In genomic region chr6:158645064-158646022, GRCh38 we compare ENCODE assay signal across 8 cellular contexts. TPM values are rescaled to one million over a fixed set of nuclear protein-coding genes. Genes with fewer than 3 reads are reported as not detected.
DNase-seq lines count a peak whose midpoint lies in the region; ATAC-seq and TF ChIP-seq lines count a peak whose summit lies in the region.

No MANE protein-coding gene starts in this region.

- peak in 1 of 3 donors; percentile 8 for TF ChIP-seq POLR2A in spleen (IDR thresholded peaks at IDR 0.05)

- intact Hi-C loops in spleen (cut with DNase I; ENCODE audit: low total_unique reads): no loop called here

- H3K9me3 Mint-ChIP-seq in activated CD8-positive, alpha-beta T cell treated with anti-CD3 and anti-CD28 coated beads, Interleukin-2, amount 10 ng/mL, durations not matched to agents 7 days and 5 days (ENCODE audit: insufficient read depth): no peaks in the 10 kb centered on the region

- peak overlapping the region; percentile 57 for H2AFZ ChIP-seq in hepatocyte

- H3K36me3 Mint-ChIP-seq in activated CD8-positive, alpha-beta T cell treated with anti-CD3 and anti-CD28 coated beads, Interleukin-2, amount 10 ng/mL, durations not matched to agents 7 days and 5 days (ENCODE audit: low read depth): peaks cover 35% of the 10 kb centered on the region

- H3K36me3 ChIP-seq in hepatocyte (replicated peaks; ENCODE audit: insufficient read depth, low read depth) (no peaks in the 10 kb centered on the region), spleen (peaks cover 0 to 20% (median 2%) of the 10 kb centered on the region in 6 donors)

- H3K27me3 ChIP-seq in hepatocyte (no peaks in the 10 kb centered on the region), spleen (replicated peaks in 1 of 7) (no peaks in the 10 kb centered on the region)

- peaks cover 40% of the 10 kb centered on the region for H3K4me1 ChIP-seq in hepatocyte (ENCODE audit: insufficient read depth)
- peaks cover 39 to 68% (median 62%) of the 10 kb centered on the region in 6 donors for H3K4me1 ChIP-seq in spleen

- peaks cover 67% of the 10 kb centered on the region for H3K4me1 Mint-ChIP-seq in activated CD8-positive, alpha-beta T cell treated with anti-CD3 and anti-CD28 coated beads, Interleukin-2, amount 10 ng/mL, durations not matched to agents 7 days and 5 days (ENCODE audit: low read depth)

- H3K27ac Mint-ChIP-seq in activated CD8-positive, alpha-beta T cell treated with anti-CD3 and anti-CD28 coated beads, Interleukin-2, amount 10 ng/mL, durations not matched to agents 7 days and 5 days: peak overlapping the region; percentile 77

- peak overlapping the region; percentile 5 for H3K4me3 ChIP-seq in hepatocyte
- peak overlapping the region; percentile 79 to 96 (median 90) for H3K4me3 ChIP-seq in spleen

- H3K79me2 ChIP-seq in hepatocyte: peaks cover 36% of the 10 kb centered on the region

- H3K9me3 ChIP-seq in hepatocyte (ENCODE audit: low read depth) (no peaks in the 10 kb centered on the region), spleen (no peaks in the 10 kb centered on the region)

- H3K4me3 Mint-ChIP-seq in activated CD8-positive, alpha-beta T cell treated with anti-CD3 and anti-CD28 coated beads, Interleukin-2, amount 10 ng/mL, durations not matched to agents 7 days and 5 days: peak overlapping the region; percentile 79

- CTCF ChIA-PET in activated CD8-positive, alpha-beta T cell treated with anti-CD3 and anti-CD28 coated beads, Interleukin-2, amount 10 ng/mL, durations not matched to agents 7 days and 5 days (lab: Charles Lee): interaction anchor here (1.0 to 9.3 kb wide), 8 partner anchors 8 to 431 kb away, joined by 3 to 88 read pairs (median 8); no protein-coding TSS in a partner anchor

- no peaks in the 10 kb centered on the region for H3K9me2 ChIP-seq in hepatocyte (replicated peaks; ENCODE audit: insufficient read depth)

- POLR2A ChIA-PET in activated CD8-positive, alpha-beta T cell treated with anti-CD3 and anti-CD28 coated beads, Interleukin-2, amount 10 ng/mL, durations not matched to agents 7 days and 5 days (lab: Charles Lee): interaction anchor here (0.6 to 4.2 kb wide), 13 partner anchors 7 to 400 kb away, joined by 3 to 46 read pairs (median 7); partner anchors contain the start of genes TAGAP and TMEM181

- WGBS in hepatocyte (ENCODE audit: low lambda C conversion rate, missing lambda C conversion rate): 32% methylated on average over 21 of the region's 21 CpGs
- 26 to 34% (median 31%) methylated on average over 21 of the region's 21 CpGs for WGBS in spleen, 5 donors

- H3K27me3 Mint-ChIP-seq in activated CD8-positive, alpha-beta T cell treated with anti-CD3 and anti-CD28 coated beads, Interleukin-2, amount 10 ng/mL, durations not matched to agents 7 days and 5 days (ENCODE audit: low read depth): no peaks in the 10 kb centered on the region

- peak; percentile 50 for DNase-seq in activated CD8-positive, alpha-beta memory T cell treated with anti-CD3 and anti-CD28 coated beads for 24 hours
- no peak for DNase-seq in activated CD8-positive, alpha-beta memory T cell treated with anti-CD3 and anti-CD28 coated beads, Interleukin-2, amount 50 U/mL, for 4 hours
- no peak for DNase-seq in activated CD8-positive, alpha-beta T cell treated with anti-CD3 and anti-CD28 coated beads, Interleukin-2, amount 10 ng/mL, durations not matched to agents 7 days and 5 days
- DNase-seq in hepatocyte (ENCODE audit: low spot score): no peak
- DNase-seq in spleen: no peak
- DNase-seq in UCSD-AML1 (lab: John Stamatoyannopoulos, UW; ENCODE audit: unreplicated experiment): no peak

- H4K20me1 ChIP-seq in hepatocyte (ENCODE audit: insufficient read depth, poor library complexity, severe bottlenecking): peaks cover 9% of the 10 kb centered on the region

- TF ChIP-seq CTCF in hepatocyte (IDR thresholded peaks at IDR 0.05; ENCODE audit: poor library complexity): no peak
- no peak for TF ChIP-seq CTCF in spleen (IDR thresholded peaks at IDR 0.05 in 8 of 11, conservative IDR thresholded peaks at IDR 0.05 in 3 of 11)

- peak overlapping the region; percentile 98 for H3K27ac ChIP-seq in hepatocyte
- peak overlapping the region; percentile 95 to 100 (median 99) for H3K27ac ChIP-seq in spleen

- ATAC-seq in activated CD8-positive, alpha-beta T cell treated with anti-CD3 and anti-CD28 coated beads, Interleukin-2, amount 10 ng/mL, durations not matched to agents 7 days and 5 days: no peak
- ATAC-seq in HG02885 (IDR thresholded peaks at IDR 0.05; ENCODE audit: poor library complexity, unreplicated experiment) (no peak), GM19463 (IDR thresholded peaks at IDR 0.05; ENCODE audit: unreplicated experiment) (no peak)

- H3K4me2 ChIP-seq in hepatocyte: peak overlapping the region; percentile 76

RNA-seq across cellular contexts. Expression of gene DYNLT1, which starts 0.8 kb away (rescaled TPM):
- total RNA-seq in activated CD8-positive, alpha-beta T cell treated with anti-CD3 and anti-CD28 coated beads, Interleukin-2, amount 10 ng/mL, durations not matched to agents 7 days and 5 days: 10 to 100 TPM; 79.0 to 86.4 TPM
- total RNA-seq in hepatocyte (81.4 and 82.6 TPM in 2 replicates), spleen (10 to 100 TPM; 61.3 to 91.3 (median 71.3) TPM)
- polyA plus RNA-seq in hepatocyte (180 and 219 TPM in 2 replicates), spleen (100 to 1,000 TPM in 2 of 3 donors, 10 to 100 TPM in 1; 81.8 to 131 (median 126) TPM)

RNA-seq across cellular contexts. Expression of gene SYTL3, which starts 4.5 kb away (rescaled TPM):
- total RNA-seq in activated CD8-positive, alpha-beta T cell treated with anti-CD3 and anti-CD28 coated beads, Interleukin-2, amount 10 ng/mL, durations not matched to agents 7 days and 5 days: 10 to 100 TPM; 43.5 to 48.3 TPM
- total RNA-seq in hepatocyte (1.4 and 1.7 TPM in 2 replicates), spleen (10 to 100 TPM; 13.2 to 48.3 (median 19.5) TPM)
- polyA plus RNA-seq in hepatocyte (1.5 and 3.1 TPM in 2 replicates), spleen (1 to 10 TPM; 5.9 to 8.5 (median 6.4) TPM)
